In the genomic region with DNA sequence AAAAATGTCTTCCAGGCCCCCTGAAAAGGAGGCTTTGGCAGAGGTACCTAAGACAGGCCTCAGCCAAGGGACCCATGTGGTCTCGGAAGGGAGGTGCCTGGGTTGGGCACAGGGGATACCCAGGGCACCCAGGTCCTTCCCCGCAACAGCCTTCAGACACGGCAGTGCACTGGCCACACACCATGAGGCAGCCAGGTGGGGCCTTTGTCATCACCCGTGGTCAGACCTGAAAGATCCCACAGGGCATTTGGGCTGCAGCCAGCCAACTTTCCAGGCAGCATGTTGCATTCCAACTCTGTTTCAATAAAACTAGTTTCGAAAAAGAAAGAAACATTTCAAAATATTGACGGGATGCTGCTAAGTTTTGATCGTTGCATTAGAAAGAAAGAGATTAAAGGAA, we compare ENCODE assay signal across 1 cellular context.
TF ChIP-seq lines count a peak whose summit lies in the region.

No MANE protein-coding gene starts in this region.

TF ChIP-seq in HepG2, 621 proteins besides CTCF, POLR2A, EP300 and RAD21 (continued from another document):
- TF ChIP-seq, protein P1, sequence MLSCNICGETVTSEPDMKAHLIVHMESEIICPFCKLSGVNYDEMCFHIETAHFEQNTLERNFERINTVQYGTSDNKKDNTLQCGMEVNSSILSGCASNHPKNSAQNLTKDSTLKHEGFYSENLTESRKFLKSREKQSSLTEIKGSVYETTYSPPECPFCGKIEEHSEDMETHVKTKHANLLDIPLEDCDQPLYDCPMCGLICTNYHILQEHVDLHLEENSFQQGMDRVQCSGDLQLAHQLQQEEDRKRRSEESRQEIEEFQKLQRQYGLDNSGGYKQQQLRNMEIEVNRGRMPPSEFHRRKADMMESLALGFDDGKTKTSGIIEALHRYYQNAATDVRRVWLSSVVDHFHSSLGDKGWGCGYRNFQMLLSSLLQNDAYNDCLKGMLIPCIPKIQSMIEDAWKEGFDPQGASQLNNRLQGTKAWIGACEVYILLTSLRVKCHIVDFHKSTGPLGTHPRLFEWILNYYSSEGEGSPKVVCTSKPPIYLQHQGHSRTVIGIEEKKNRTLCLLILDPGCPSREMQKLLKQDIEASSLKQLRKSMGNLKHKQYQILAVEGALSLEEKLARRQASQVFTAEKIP (CRISPR knock-in tag; IDR thresholded peaks at IDR 0.05; ENCODE audit: borderline replicate concordance) = no peak
- TF ChIP-seq DNMT1 (CRISPR knock-in tag; IDR thresholded peaks at IDR 0.05) = no peak
- TF ChIP-seq ZNF17 (CRISPR knock-in tag; IDR thresholded peaks at IDR 0.05) = no peak
- no peak for TF ChIP-seq RFXANK (CRISPR knock-in tag; IDR thresholded peaks at IDR 0.05)
- TF ChIP-seq NPAS2 (CRISPR knock-in tag; IDR thresholded peaks at IDR 0.05; ENCODE audit: borderline replicate concordance) = no peak
- no peak for TF ChIP-seq ZNF282 (IDR thresholded peaks at IDR 0.05; ENCODE audit: partially characterized antibody)
- TF ChIP-seq KDM2A (CRISPR knock-in tag; IDR thresholded peaks at IDR 0.05; ENCODE audit: borderline replicate concordance, low read depth) = no peak
- no peak for TF ChIP-seq ARID2 (CRISPR knock-in tag; IDR thresholded peaks at IDR 0.05; ENCODE audit: borderline replicate concordance)
- no peak for TF ChIP-seq DNMT3B (CRISPR knock-in tag; conservative IDR thresholded peaks at IDR 0.05)
